In the genomic region with DNA sequence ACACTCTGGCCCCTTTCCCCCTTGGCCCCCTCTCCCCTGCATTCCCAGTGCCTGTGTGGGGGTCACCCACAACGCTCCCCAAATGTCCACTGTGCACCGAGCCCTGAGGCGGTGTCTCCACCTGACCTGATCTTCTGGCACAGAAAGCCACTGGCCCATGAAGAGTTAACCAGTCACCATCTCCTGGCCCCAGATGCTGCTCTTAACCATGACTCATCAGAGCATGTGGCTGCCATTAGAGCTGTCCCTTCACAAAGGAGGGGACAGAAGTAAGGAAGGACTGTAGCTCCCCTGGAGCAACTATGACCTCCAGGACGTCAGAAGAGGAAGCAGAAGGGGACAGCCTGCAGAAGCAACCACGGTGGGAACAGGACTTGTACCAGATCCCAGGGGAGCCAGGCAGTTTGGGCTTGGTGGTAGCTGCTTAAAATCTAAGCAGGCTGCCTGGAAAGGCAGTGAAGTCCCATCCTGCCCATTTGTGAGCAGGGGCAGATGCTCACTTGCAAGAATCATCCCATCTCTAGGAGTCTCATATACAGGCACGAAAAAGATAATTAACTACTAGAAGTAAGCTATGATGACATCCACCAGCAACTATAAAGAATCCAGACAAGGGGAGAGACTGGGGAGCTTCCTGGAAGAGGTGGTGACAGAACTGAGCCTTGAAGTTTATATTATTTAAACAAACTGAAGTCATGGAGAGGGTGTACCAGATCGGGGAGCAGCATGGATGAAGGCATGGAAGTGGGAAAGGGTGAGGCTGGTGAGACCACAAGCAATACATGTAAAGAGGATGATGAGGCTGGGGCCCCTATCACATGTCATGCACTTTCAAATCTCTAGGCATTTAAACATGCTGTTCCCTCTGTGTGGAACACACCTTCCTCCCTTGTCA, we compare ENCODE assay signal across 8 cellular contexts. TPM values are rescaled to one million over a fixed set of nuclear protein-coding genes. Genes with fewer than 3 reads are reported as not detected.
DNase-seq lines count a peak whose midpoint lies in the region; FAIRE-seq and TF ChIP-seq lines count a peak whose summit lies in the region.

No MANE protein-coding gene starts in this region.

- no peaks in the 10 kb centered on the region for H4K20me1 ChIP-seq in keratinocyte (ENCODE audit: control insufficient read depth, extremely low read depth, insufficient read depth, low read length)

- no TSS peak for BruUV-seq in MCF 10A (replicated peaks; lab: Mats Ljungman, UMichigan)

- POLR2A ChIA-PET in HEK293 (lab: Yijun Ruan, JAX) = interaction anchor here (0.7 to 1.7 kb wide), 4 partner anchors 94 to 361 kb away, joined by 3 to 5 read pairs (median 4); partner anchors contain the start of genes CDKN2C, EPS15 and RNF11
- POLR2A ChIA-PET in MCF 10A (lab: Yijun Ruan, JAX) = interaction anchor here (0.5 to 1.3 kb wide), 4 partner anchors 16 to 94 kb away, joined by 3 to 5 read pairs (median 4); no protein-coding TSS in a partner anchor
- POLR2A ChIA-PET in RWPE1 (lab: Yijun Ruan, JAX; ENCODE audit: low non-redundant PET) = no interaction called here

- no peak overlapping the region for H3K9ac ChIP-seq in keratinocyte (ENCODE audit: control insufficient read depth, extremely low read depth, insufficient read depth, low read length)

- dilution Hi-C loops in keratinocyte (cut with MboI; ENCODE audit: extremely low pct_ligation_motif_present, low sequenced_read_pairs) = no loop called here

- DNase-seq in NCI-H82 (lab: John Stamatoyannopoulos, UW) = peak; percentile 68
- no peak for DNase-seq in NCI-H82 treated with DMSO at 0.1 percent for 48 hours (lab: John Stamatoyannopoulos, UW; ENCODE audit: unreplicated experiment)
- DNase-seq in NCI-H69 (lab: John Stamatoyannopoulos, UW) = peak; percentile 84
- peak; percentile 53 for DNase-seq in MCF 10A (ENCODE audit: unreplicated experiment)
- peak; percentile 13 for DNase-seq in keratinocyte (ENCODE audit: low read depth, low spot score)
- DNase-seq in type B pancreatic cell (ENCODE audit: extremely low spot score, unreplicated experiment) = no peak
- no peak for DNase-seq in RWPE1 (ENCODE audit: low spot score)

- H3K9me3 Mint-ChIP-seq in MCF 10A (ENCODE audit: unreplicated experiment) (no peaks in the 10 kb centered on the region), type B pancreatic cell (no peaks in the 10 kb centered on the region)

- H3K9me1 ChIP-seq in keratinocyte (ENCODE audit: control insufficient read depth, extremely low read depth, insufficient read depth, low read length) = no peaks in the 10 kb centered on the region

- H3K27ac Mint-ChIP-seq in MCF 10A (ENCODE audit: low read depth, unreplicated experiment) (peak overlapping the region; percentile 26), type B pancreatic cell (peak overlapping the region; percentile 93)

- H3K4me1 ChIP-seq in HEK293 (ENCODE audit: control insufficient read depth, insufficient read depth, low read length) (peaks cover 6% of the 10 kb centered on the region; the same call in 1 of the 2 replicates), keratinocyte (ENCODE audit: control insufficient read depth, extremely low read depth, insufficient read depth, low read length) (peaks cover 14% of the 10 kb centered on the region)

- H3K27me3 ChIP-seq in keratinocyte (ENCODE audit: control insufficient read depth, extremely low read depth, insufficient read depth, low read length) = peaks cover 8% of the 10 kb centered on the region

- H3K79me2 ChIP-seq in keratinocyte (ENCODE audit: control insufficient read depth, insufficient read depth, low read length) = no peaks in the 10 kb centered on the region

- no peak overlapping the region for H2AFZ ChIP-seq in keratinocyte (ENCODE audit: control insufficient read depth, low read length)

- no peaks in the 10 kb centered on the region for H3K36me3 Mint-ChIP-seq in MCF 10A (ENCODE audit: insufficient read depth, unreplicated experiment)
- H3K36me3 Mint-ChIP-seq in type B pancreatic cell = no peaks in the 10 kb centered on the region

- H3K36me3 ChIP-seq in HEK293 (ENCODE audit: control insufficient read depth in 2 of 2, insufficient read depth in 1 of 2, low read length in 2 of 2) (no peaks in the 10 kb centered on the region), keratinocyte (ENCODE audit: control insufficient read depth in 2 of 2, extremely low read depth in 1 of 2, insufficient read depth in 2 of 2, low read length in 2 of 2) (no peaks in the 10 kb centered on the region)

- no peak overlapping the region for H3K4me2 ChIP-seq in keratinocyte (ENCODE audit: control insufficient read depth, extremely low read depth, insufficient read depth, low read depth, low read length)

- H3K4me3 ChIP-seq in HEK293 (ENCODE audit: low read depth, low read length) = no peak overlapping the region
- no peak overlapping the region for H3K4me3 ChIP-seq in keratinocyte (ENCODE audit: control insufficient read depth in 2 of 3, extremely low read depth in 1 of 3, insufficient read depth in 2 of 3, low read depth in 1 of 3, low read length in 3 of 3)

- H3K27ac ChIP-seq in HEK293 (ENCODE audit: extremely low read depth, low read depth, low read length) = peak overlapping the region; percentile 81; the same call in 1 of the 2 replicates
- H3K27ac ChIP-seq in keratinocyte (ENCODE audit: control insufficient read depth, insufficient read depth, low read length) = no peak overlapping the region
- no peak overlapping the region for H3K27ac ChIP-seq in RWPE1

- intact Hi-C loops in MCF 10A (cut with micrococcal nuclease) = no loop called here

- H3K4me3 Mint-ChIP-seq in MCF 10A (ENCODE audit: unreplicated experiment) (peak overlapping the region; percentile 65), type B pancreatic cell (peak overlapping the region; percentile 96)

- FAIRE-seq in keratinocyte (lab: Jason Lieb, UNC) = no peak

- peaks cover 13% of the 10 kb centered on the region for H3K4me1 Mint-ChIP-seq in MCF 10A (ENCODE audit: insufficient read depth, unreplicated experiment)
- peaks cover 7% of the 10 kb centered on the region for H3K4me1 Mint-ChIP-seq in type B pancreatic cell (ENCODE audit: unreplicated experiment)

- CTCF ChIA-PET in HEK293 (lab: Yijun Ruan, JAX) = interaction anchor here (0.5 to 1.4 kb wide), 7 partner anchors 9 to 999 kb away, joined by 3 to 5 read pairs (median 4); no protein-coding TSS in a partner anchor
- CTCF ChIA-PET in MCF 10A (lab: Yijun Ruan, JAX) = interaction anchor here (1.5 kb wide), 1 partner anchor 9 kb away, joined by 5 read pairs; no protein-coding TSS in a partner anchor
- CTCF ChIA-PET in RWPE1 (lab: Yijun Ruan, JAX) = interaction anchor here (0.5 to 0.7 kb wide), 4 partner anchors 35 to 325 kb away, joined by 3 to 5 read pairs (median 4); no protein-coding TSS in a partner anchor

- TF ChIP-seq CTCF in HEK293 (tag by site-specific recombination; IDR thresholded peaks at IDR 0.05) = no peak
- TF ChIP-seq CTCF in MCF 10A (IDR thresholded peaks at IDR 0.05; ENCODE audit: unreplicated experiment) = no peak
- TF ChIP-seq CTCF in keratinocyte (optimal IDR thresholded peaks at IDR 0.05 in 1 of 3, IDR thresholded peaks at IDR 0.05 in 1 of 3, conservative IDR thresholded peaks at IDR 0.05 in 1 of 3; ENCODE audit: extremely low read depth in 1 of 3, insufficient read depth in 2 of 3, low read length in 3 of 3) = no peak
- no peak for TF ChIP-seq CTCF in type B pancreatic cell (conservative IDR thresholded peaks at IDR 0.05)
- TF ChIP-seq CTCF in RWPE1 (conservative IDR thresholded peaks at IDR 0.05; ENCODE audit: low read depth) = no peak

- H3K9me3 ChIP-seq in HEK293 (ENCODE audit: control insufficient read depth, insufficient read depth, low read depth, low read length) (no peaks in the 10 kb centered on the region), keratinocyte (ENCODE audit: control insufficient read depth, low read depth, low read length) (no peaks in the 10 kb centered on the region)

- H3K27me3 Mint-ChIP-seq in MCF 10A (ENCODE audit: insufficient read depth, unreplicated experiment) = no peaks in the 10 kb centered on the region
- peaks cover 16% of the 10 kb centered on the region for H3K27me3 Mint-ChIP-seq in type B pancreatic cell

TF ChIP-seq in HEK293, 187 proteins besides CTCF, POLR2A, EP300 and RAD21 (continues in another document):
- TF ChIP-seq ZNF830 (tag by site-specific recombination; IDR thresholded peaks at IDR 0.05; ENCODE audit: low read depth) (no peak), ZNF654 (tag by site-specific recombination; IDR thresholded peaks at IDR 0.05; ENCODE audit: low read depth) (no peak), ZEB2 (tag by site-specific recombination; IDR thresholded peaks at IDR 0.05) (0 out of 2 replicates have a peak, but pooled peaks have one; percentile 12)

RNA-seq across cellular contexts. Expression of gene TTC39A, which starts 1.1 kb away (rescaled TPM):
- 0.35 and 1.2 TPM in 2 replicates for total RNA-seq in MCF 10A (2022)
- 0.58 to 1.4 TPM (median 1.4 TPM) in 3 replicates for polyA plus RNA-seq in keratinocyte
- polyA plus RNA-seq in keratinocyte (2011; ENCODE audit: low read depth) = 6.6 TPM
- 0.44 and 1.5 TPM in 2 replicates for polyA plus RNA-seq in keratinocyte (2011; cell fraction: cytosol; rRNA removed)
- polyA plus RNA-seq in keratinocyte (2011; cell fraction: nucleus; rRNA removed) = 0.87 and 1.2 TPM in 2 replicates
- polyA plus RNA-seq in keratinocyte (2012; ENCODE audit: low replicate concordance) = 0.40 and 6.6 TPM in 2 replicates
- 0.36 to 4.6 TPM (median 0.90 TPM) in 3 replicates for polyA minus RNA-seq in keratinocyte
- not detected for polyA minus RNA-seq in keratinocyte (2011; cell fraction: cytosol; rRNA and poly(A)+ RNA removed)
- 0.63 and 2.6 TPM in 2 replicates for polyA minus RNA-seq in keratinocyte (2011; cell fraction: nucleus; rRNA and poly(A)+ RNA removed)
- 16.3 and 21.1 TPM in 2 replicates for total RNA-seq in type B pancreatic cell (ENCODE audit: low replicate concordance)

Comparison
In these comparisons a context has a peak if more than half of its experiments do, and no peak if none do; other contexts are left out.
1. DNase-seq: peak in NCI-H82 (single experiment), NCI-H69 (single experiment), MCF 10A (single experiment) and keratinocyte (single experiment); none in NCI-H82 treated with DMSO at 0.1 percent for 48 hours (single experiment), type B pancreatic cell (single experiment) and RWPE1 (single experiment).